Comparison of ENCODE assay signal across 11 cellular contexts in genomic region chr17:29256735-29257466, GRCh38. TPM values are rescaled to one million over a fixed set of nuclear protein-coding genes. Genes with fewer than 3 reads are reported as not detected.
DNase-seq lines count a peak whose midpoint lies in the region; ATAC-seq and TF ChIP-seq lines count a peak whose summit lies in the region.
"Had no signal": no experiment of that assay in that cellular context is flagged by ENCODE, and none has a peak within 500 bp of the region (broad histone marks: within the 10 kb centered on the region; RNA-seq: fewer than 3 reads in every experiment).

No MANE protein-coding gene starts in this region.

- H3K27ac Mint-ChIP-seq in stimulated activated naive CD8-positive, alpha-beta T cell treated with anti-CD3 and anti-CD28 coated beads, Interleukin-15, Interleukin-2, amounts not matched to agents 100 ng/mL and 50 ng/mL, for 24 hours, result peak overlapping the region; percentile 42
- peak overlapping the region; percentile 62 for H3K27ac Mint-ChIP-seq in central memory CD8-positive, alpha-beta T cell (ENCODE audit: low read depth)
- H3K27ac Mint-ChIP-seq in mesothelial cell of epicardium, result peak overlapping the region; percentile 13
- H3K27ac Mint-ChIP-seq: type B pancreatic cell had no signal

- no peaks in the 10 kb centered on the region for H3K9me3 ChIP-seq in effector memory CD4-positive, alpha-beta T cell (ENCODE audit: control insufficient read depth, low read length)
- H3K9me3 ChIP-seq: neutrophil had no signal

- H3K4me3 Mint-ChIP-seq in stimulated activated naive CD8-positive, alpha-beta T cell treated with anti-CD3 and anti-CD28 coated beads, Interleukin-15, Interleukin-2, amounts not matched to agents 100 ng/mL and 50 ng/mL, for 24 hours, result no peak overlapping the region
- no peak overlapping the region for H3K4me3 Mint-ChIP-seq in central memory CD8-positive, alpha-beta T cell
- H3K4me3 Mint-ChIP-seq in mesothelial cell of epicardium, result no peak overlapping the region
- H3K4me3 Mint-ChIP-seq: type B pancreatic cell had no signal

- no peaks in the 10 kb centered on the region for H3K9me3 Mint-ChIP-seq in stimulated activated naive CD8-positive, alpha-beta T cell treated with anti-CD3 and anti-CD28 coated beads, Interleukin-15, Interleukin-2, amounts not matched to agents 100 ng/mL and 50 ng/mL, for 24 hours
- no peaks in the 10 kb centered on the region for H3K9me3 Mint-ChIP-seq in central memory CD8-positive, alpha-beta T cell
- no peaks in the 10 kb centered on the region for H3K9me3 Mint-ChIP-seq in mesothelial cell of epicardium
- H3K9me3 Mint-ChIP-seq: type B pancreatic cell had no signal

- ATAC-seq in stimulated activated naive CD8-positive, alpha-beta T cell treated with anti-CD3 and anti-CD28 coated beads, Interleukin-15, Interleukin-2, amounts not matched to agents 100 U/mL and 50 U/mL, for 24 hours, result no peak
- ATAC-seq in central memory CD8-positive, alpha-beta T cell (replicated peaks; ENCODE audit: extremely low read depth, poor library complexity, severe bottlenecking), result no peak
- ATAC-seq in GM18868 (IDR thresholded peaks at IDR 0.05; ENCODE audit: unreplicated experiment), result no peak

- H3K36me3 Mint-ChIP-seq in stimulated activated naive CD8-positive, alpha-beta T cell treated with anti-CD3 and anti-CD28 coated beads, Interleukin-15, Interleukin-2, amounts not matched to agents 100 ng/mL and 50 ng/mL, for 24 hours (ENCODE audit: low read depth), result peaks cover 53% of the 10 kb centered on the region
- peaks cover 41% of the 10 kb centered on the region for H3K36me3 Mint-ChIP-seq in central memory CD8-positive, alpha-beta T cell (ENCODE audit: insufficient read depth)
- H3K36me3 Mint-ChIP-seq in mesothelial cell of epicardium, result peaks cover 23% of the 10 kb centered on the region

- no peaks in the 10 kb centered on the region for H3K27me3 ChIP-seq in effector memory CD4-positive, alpha-beta T cell (replicated peaks; ENCODE audit: control insufficient read depth, insufficient read depth, low read length, poor library complexity, severe bottlenecking)
- H3K27me3 ChIP-seq: neutrophil had no signal

- H3K4me1 ChIP-seq in effector memory CD4-positive, alpha-beta T cell (ENCODE audit: control insufficient read depth, insufficient read depth, low read length, poor library complexity, severe bottlenecking), result peaks cover 2% of the 10 kb centered on the region

- no peak for TF ChIP-seq CTCF in mesothelial cell of epicardium (IDR thresholded peaks at IDR 0.05; ENCODE audit: unreplicated experiment)

- DNase-seq in stimulated activated naive CD8-positive, alpha-beta T cell treated with anti-CD3 and anti-CD28 coated beads, Interleukin-15, Interleukin-2, amounts not matched to agents 100 U/mL and 50 U/mL, for 24 hours, result no peak
- no peak for DNase-seq in central memory CD8-positive, alpha-beta T cell (ENCODE audit: low spot score in 2 of 2)
- DNase-seq in mesothelial cell of epicardium (ENCODE audit: low spot score in 2 of 2, unreplicated experiment in 2 of 2) (no peak), AML-193 (lab: John Stamatoyannopoulos, UW) (no peak), Ammon's horn (ENCODE audit: low spot score) (no peak)
- DNase-seq in effector memory CD4-positive, alpha-beta T cell, result no peak
- DNase-seq: NCI-H69 had no signal

- H3K27ac ChIP-seq in effector memory CD4-positive, alpha-beta T cell (ENCODE audit: insufficient read depth, low read length, poor library complexity, severe bottlenecking), result no peak overlapping the region

- no peaks in the 10 kb centered on the region for H3K27me3 Mint-ChIP-seq in stimulated activated naive CD8-positive, alpha-beta T cell treated with anti-CD3 and anti-CD28 coated beads, Interleukin-15, Interleukin-2, amounts not matched to agents 100 ng/mL and 50 ng/mL, for 24 hours
- H3K27me3 Mint-ChIP-seq in central memory CD8-positive, alpha-beta T cell, result no peaks in the 10 kb centered on the region
- H3K27me3 Mint-ChIP-seq in mesothelial cell of epicardium (ENCODE audit: low read depth), result no peaks in the 10 kb centered on the region
- H3K27me3 Mint-ChIP-seq: type B pancreatic cell had no signal

- no peak overlapping the region for H3K4me3 ChIP-seq in effector memory CD4-positive, alpha-beta T cell (ENCODE audit: insufficient read depth, low read depth, low read length, poor library complexity, severe bottlenecking)

- peaks cover 27% of the 10 kb centered on the region for H3K36me3 ChIP-seq in effector memory CD4-positive, alpha-beta T cell (ENCODE audit: control insufficient read depth, insufficient read depth, low read length)

- H3K4me1 Mint-ChIP-seq in stimulated activated naive CD8-positive, alpha-beta T cell treated with anti-CD3 and anti-CD28 coated beads, Interleukin-15, Interleukin-2, amounts not matched to agents 100 ng/mL and 50 ng/mL, for 24 hours (ENCODE audit: low read depth), result peaks cover 38% of the 10 kb centered on the region
- peaks cover 32% of the 10 kb centered on the region for H3K4me1 Mint-ChIP-seq in central memory CD8-positive, alpha-beta T cell
- H3K4me1 Mint-ChIP-seq in mesothelial cell of epicardium, result peaks cover 10% of the 10 kb centered on the region

RNA-seq across cellular contexts. Expression of gene CRYBA1, which starts 10.2 kb away (rescaled TPM):
- total RNA-seq in mesothelial cell of epicardium, result not detected in 3 replicates

RNA-seq across cellular contexts. Expression of gene NUFIP2, which starts 37.0 kb away (rescaled TPM):
- total RNA-seq in mesothelial cell of epicardium, result 59.8 to 72.7 TPM (median 62.3 TPM) in 3 replicates
